20 cellular contexts compared by ENCODE assay signal in the genomic region with DNA sequence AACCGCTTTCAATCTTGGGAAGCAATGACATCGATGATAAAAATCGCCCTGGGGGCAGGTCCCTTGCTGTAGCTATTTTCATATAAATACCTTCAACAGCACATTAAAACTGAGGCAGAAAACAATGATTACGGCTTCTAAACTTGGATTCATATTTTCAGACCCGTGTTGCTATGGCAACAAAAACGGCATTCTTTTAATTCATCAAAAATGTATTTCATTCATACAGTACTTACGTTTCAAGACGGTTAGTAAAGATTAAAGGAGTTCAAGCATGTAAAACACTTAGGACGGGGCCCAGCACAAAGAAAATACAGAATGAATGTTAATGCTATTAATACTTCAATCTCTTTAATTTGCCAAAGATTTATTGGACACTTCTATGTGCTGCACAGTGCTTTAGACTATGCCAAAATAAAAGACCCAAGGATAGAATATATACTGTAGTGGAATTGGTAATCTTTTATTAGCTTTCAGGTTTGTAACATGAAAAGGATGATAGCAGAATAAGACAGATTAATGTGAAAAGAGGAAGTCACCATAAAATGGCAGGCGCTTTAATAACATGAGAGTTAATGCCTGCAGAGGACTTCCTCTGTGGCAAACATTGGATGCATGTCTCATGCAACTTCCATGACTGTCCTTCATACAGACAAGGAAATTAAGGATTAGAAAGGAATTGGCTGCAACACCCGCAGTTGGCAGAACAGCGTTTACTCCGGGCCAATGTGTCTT.
"Had no signal": no experiment of that assay in that cellular context is flagged by ENCODE, and none has a peak within 500 bp of the region (broad histone marks: within the 10 kb centered on the region; RNA-seq: fewer than 3 reads in every experiment).

No MANE protein-coding gene starts in this region.

- H3K27ac ChIP-seq: body of pancreas, cardiac muscle cell, heart left ventricle, parathyroid adenoma, transverse colon, uterus had no signal

- FAIRE-seq: endometrium, islet of Langerhans, small intestine, TTC549 had no signal

- H3K36me3 ChIP-seq: cardiac muscle cell, heart left ventricle, transverse colon, uterus had no signal

- H3K27me3 ChIP-seq: body of pancreas, cardiac muscle cell, heart left ventricle, transverse colon, uterus had no signal

- H3K9me3 ChIP-seq: body of pancreas, mucosa of descending colon, transverse colon had no signal

- H3K4me3 ChIP-seq: body of pancreas, cardiac muscle cell, heart left ventricle, mucosa of descending colon, transverse colon, uterus had no signal

- DNase-seq: activated B cell treated with CpG ODN at 0.5 μM for 24 hours; activated CD4-positive, alpha-beta memory T cell treated with anti-CD3 and anti-CD28 coated beads for 36 hours; activated CD4-positive, alpha-beta T cell treated with anti-CD3 and anti-CD28 coated beads for 48 hours; activated effector memory CD4-positive, alpha-beta T cell treated with anti-CD3 and anti-CD28 coated beads, Interleukin-2, amount 50 U/mL, for 16 hours; activated naive CD4-positive, alpha-beta T cell treated with anti-CD3 and anti-CD28 coated beads, Interleukin-2, amount 10 ng/mL, durations not matched to agents 7 days and 5 days; anterior cingulate cortex; body of pancreas; effector CD4-positive, alpha-beta T cell; heart left ventricle; mucosa of descending colon; nucleus accumbens; small intestine; stimulated activated naive B cell treated with anti-CD40 and anti-IgM and Interleukin-4, amounts not matched to agents 10 μg/mL and 1 μg/mL and 100 μg/mL, for 72 hours; transverse colon; uterus had no signal

- H3K79me2 ChIP-seq: parathyroid adenoma had no signal

- H3K4me1 ChIP-seq: body of pancreas, parathyroid adenoma, uterus had no signal

- H3K9ac ChIP-seq: parathyroid adenoma had no signal

- ATAC-seq: body of pancreas; heart left ventricle; stimulated activated naive B cell treated with anti-CD40 and anti-IgM and Interleukin-4, amounts not matched to agents 10 μg/mL and 1 μg/mL and 100 μg/mL, for 72 hours had no signal

- H2AFZ ChIP-seq: parathyroid adenoma had no signal
